Comparison of ENCODE assay signal across 20 cellular contexts in genomic region chr12:113601656-113602263, GRCh38.
DNase-seq lines count a peak whose midpoint lies in the region; ATAC-seq and TF ChIP-seq lines count a peak whose summit lies in the region.
"Had no signal": no experiment of that assay in that cellular context is flagged by ENCODE, and none has a peak within 500 bp of the region (broad histone marks: within the 10 kb centered on the region; RNA-seq: fewer than 3 reads in every experiment).

No MANE protein-coding gene starts in this region.

- H3K27me3 ChIP-seq in HCT116 (ENCODE audit: insufficient read depth, low read length) (peaks cover 33% of the 10 kb centered on the region), SJCRH30 (no peaks in the 10 kb centered on the region)
- H3K27me3 ChIP-seq: neutrophil had no signal

- no peak for TF ChIP-seq POLR2A in HCT116 (IDR thresholded peaks at IDR 0.05; ENCODE audit: borderline replicate concordance, extremely low read depth, insufficient read depth, insufficient read length)

- intact Hi-C loops in HCT116 (cut with micrococcal nuclease) = no loop called here

- no peaks in the 10 kb centered on the region for H4K20me1 ChIP-seq in HCT116 (ENCODE audit: insufficient read depth)

- no peaks in the 10 kb centered on the region for H3K9me2 ChIP-seq in HCT116 (ENCODE audit: insufficient read depth)

- H3K9ac ChIP-seq in HCT116 (ENCODE audit: low read length) = no peak overlapping the region

- no peak overlapping the region for H3K4me3 ChIP-seq in HCT116 (replicated peaks in 1 of 2; ENCODE audit: low read depth in 1 of 2, low read length in 2 of 2)
- H3K4me3 ChIP-seq in SJCRH30 = no peak overlapping the region
- H3K4me3 ChIP-seq: heart left ventricle had no signal

- no peaks in the 10 kb centered on the region for H3K36me3 ChIP-seq in HCT116 (ENCODE audit: control insufficient read depth in 1 of 2, insufficient read depth in 2 of 2, low read length in 2 of 2)
- no peaks in the 10 kb centered on the region for H3K36me3 ChIP-seq in SJCRH30
- H3K36me3 ChIP-seq: heart left ventricle, neutrophil had no signal

- no peak for TF ChIP-seq RAD21 in HCT116 (IDR thresholded peaks at IDR 0.05; ENCODE audit: low read depth)

- no peak overlapping the region for H2AFZ ChIP-seq in HCT116 (ENCODE audit: low read depth, low read length, poor library complexity, severe bottlenecking)

- no peak for ATAC-seq in HCT116
- ATAC-seq: activated naive CD8-positive, alpha-beta T cell treated with anti-CD3 and anti-CD28 coated beads, Interleukin-2, amount 50 U/mL, for 24 hours; heart left ventricle had no signal

- no peak overlapping the region for H3K27ac ChIP-seq in HCT116 (ENCODE audit: low read depth, low read length)
- H3K27ac ChIP-seq in SJCRH30 = no peak overlapping the region
- H3K27ac ChIP-seq: C4-2B, heart left ventricle, neutrophil had no signal

- DNase-seq in Daoy (ENCODE audit: low read depth) (peak; percentile 32), HCT116 (ENCODE audit: low read depth, low spot score) (no peak), SJCRH30 (peak; percentile 23 to 50), iPS-NIHi11 (ENCODE audit: low spot score) (peak; percentile 74), kidney glomerular epithelial cell (lab: John Stamatoyannopoulos, UW) (no peak), cerebellum (ENCODE audit: low spot score) (no peak), GM19240 (ENCODE audit: insufficient read length, low spot score) (no peak)
- DNase-seq: activated CD4-positive, alpha-beta T cell treated with anti-CD3 and anti-CD28 coated beads for 4 hours; activated naive CD8-positive, alpha-beta T cell treated with anti-CD3 and anti-CD28 coated beads, Interleukin-2, amount 50 U/mL, for 24 hours; activated T-cell treated with anti-CD3 and anti-CD28 coated beads, Interleukin-2, amount 50 U/mL, for 24 hours; DMS153; effector CD4-positive, alpha-beta T cell; heart left ventricle; NCI-H187; NCI-H510A; stimulated activated CD4-positive, alpha-beta T cell treated with anti-CD3 and anti-CD28 coated beads, Interleukin-15, amount 100 ng/mL, for 24 hours; stimulated activated naive CD4-positive, alpha-beta T cell treated with Interleukin-2 at 50 U/mL for 16 hours; T-helper 9 cell had no signal

- no peak overlapping the region for H3K4me2 ChIP-seq in HCT116 (ENCODE audit: low read length)

- no peak for TF ChIP-seq CTCF in HCT116 (IDR thresholded peaks at IDR 0.05 in 2 of 3, conservative IDR thresholded peaks at IDR 0.05 in 1 of 3; ENCODE audit: borderline replicate concordance in 1 of 3, insufficient read depth in 1 of 3, low read depth in 2 of 3, low read length in 2 of 3)

- RAD21 ChIA-PET in HCT116 (lab: Charles Lee; ENCODE audit: low non-redundant PET in 1 of 2, low total read pairs in 2 of 2, uncharacterized antibody in 2 of 2, unreplicated experiment in 2 of 2) = no interaction called here

- no peaks in the 10 kb centered on the region for H3K4me1 ChIP-seq in HCT116 (ENCODE audit: control insufficient read depth in 1 of 2, insufficient read depth in 2 of 2, low read length in 2 of 2)
- no peaks in the 10 kb centered on the region for H3K4me1 ChIP-seq in SJCRH30
- H3K4me1 ChIP-seq: heart left ventricle had no signal

- H3K79me2 ChIP-seq in HCT116 (ENCODE audit: insufficient read depth, low read length) = no peaks in the 10 kb centered on the region

- BruUV-seq in HCT116 (replicated peaks; lab: Mats Ljungman, UMichigan) = no TSS peak

- POLR2A ChIA-PET in HCT116 (lab: Charles Lee) = no interaction called here

- no peaks in the 10 kb centered on the region for H3K9me3 ChIP-seq in HCT116 (ENCODE audit: control insufficient read depth in 1 of 2, insufficient read depth in 1 of 2, low read depth in 1 of 2, low read length in 2 of 2)
- no peaks in the 10 kb centered on the region for H3K9me3 ChIP-seq in SJCRH30 (replicated peaks)
- H3K9me3 ChIP-seq: heart left ventricle, neutrophil had no signal

- CTCF ChIA-PET in HCT116 (lab: Charles Lee) = no interaction called here

TF ChIP-seq in HCT116, 20 proteins besides CTCF, POLR2A, EP300 and RAD21:
- no peak for TF ChIP-seq FOSL1 (IDR thresholded peaks at IDR 0.05; ENCODE audit: low read depth)
- TF ChIP-seq REST (IDR thresholded peaks at IDR 0.05; ENCODE audit: low read depth) = peak; percentile 81
- TF ChIP-seq ATF3 (IDR thresholded peaks at IDR 0.05) = no peak
- TF ChIP-seq YY1 (IDR thresholded peaks at IDR 0.05; ENCODE audit: extremely low read depth, insufficient replicate concordance, low read depth, low read length) = no peak
- TF ChIP-seq ELF1 (IDR thresholded peaks at IDR 0.05; ENCODE audit: borderline replicate concordance, low read depth) = no peak
- no peak for TF ChIP-seq TCF7L2 (IDR thresholded peaks at IDR 0.05; ENCODE audit: borderline replicate concordance, extremely low read depth, insufficient read depth, insufficient read length)
- no peak for TF ChIP-seq ZFX (IDR thresholded peaks at IDR 0.05)

Comparison
In these comparisons a context has a peak if more than half of its experiments do, and no peak if none do; other contexts are left out.
1. DNase-seq: peak in Daoy (single experiment), SJCRH30 (2 of 2) and iPS-NIHi11 (single experiment); none in HCT116 (single experiment), kidney glomerular epithelial cell (single experiment), cerebellum (single experiment) and GM19240 (single experiment).